In the genomic region with DNA sequence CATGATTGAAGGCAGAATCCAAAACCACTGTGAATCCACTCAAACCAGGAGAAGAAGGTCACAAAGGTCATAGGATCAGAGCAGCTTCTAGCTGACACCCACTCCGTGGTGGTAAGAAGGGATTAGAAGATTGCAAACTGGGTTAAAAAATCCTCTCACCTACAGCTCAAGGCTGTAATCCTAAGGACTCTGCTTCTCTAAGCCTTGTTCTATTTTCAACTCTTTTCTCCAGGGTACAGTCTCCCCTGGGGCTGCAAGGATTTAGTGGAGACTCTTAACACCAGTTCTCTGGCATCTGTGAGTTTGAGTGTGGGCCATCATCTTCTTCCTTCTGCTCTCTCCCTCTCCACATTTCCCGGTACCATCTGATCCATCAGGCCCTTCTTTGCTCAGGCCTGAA, we compare ENCODE assay signal across 21 cellular contexts. TPM values are rescaled to one million over a fixed set of nuclear protein-coding genes. Genes with fewer than 3 reads are reported as not detected.
DNase-seq lines count a peak whose midpoint lies in the region; ATAC-seq, FAIRE-seq and TF ChIP-seq lines count a peak whose summit lies in the region.
"Had no signal": no experiment of that assay in that cellular context is flagged by ENCODE, and none has a peak within 500 bp of the region (broad histone marks: within the 10 kb centered on the region; RNA-seq: fewer than 3 reads in every experiment).

A gene (plus strand): TSS at position 264 of the 400 bp plus-strand sequence. CDS start 250 bp downstream, outside the sequence.

- H4K20me1 ChIP-seq in IMR-90 (ENCODE audit: insufficient read depth, low read length): no peaks in the 10 kb centered on the region
- no peaks in the 10 kb centered on the region for H4K20me1 ChIP-seq in K562 (replicated peaks; ENCODE audit: control insufficient read depth, insufficient read depth, low read length)
- H4K20me1 ChIP-seq: BLaER1 had no signal

- H2BK20ac ChIP-seq in IMR-90 (ENCODE audit: low read depth, low read length): no peak within 1 kb of the TSS

- H2BK5ac ChIP-seq in IMR-90 (ENCODE audit: low read depth, low read length, poor library complexity, severe bottlenecking): no peak within 1 kb of the TSS

- H3K14ac ChIP-seq in IMR-90 (replicated peaks; ENCODE audit: low read depth, low read length): no peak within 1 kb of the TSS

- H3K9me1 ChIP-seq in IMR-90 (ENCODE audit: insufficient read depth, low read length): no peaks in the 10 kb centered on the region
- H3K9me1 ChIP-seq in K562 (ENCODE audit: control insufficient read depth, insufficient read depth, low read length): no peaks in the 10 kb centered on the region

- in situ Hi-C loops in IMR-90 (cut with MboI; ENCODE audit: low sequenced_read_pairs): no loop called here
- in situ Hi-C loops in K562 (cut with MboI): no loop called here

- H3K36me3 ChIP-seq in IMR-90 (ENCODE audit: control insufficient read depth, insufficient read depth, low read length) (no peaks in the 10 kb centered on the region), K562 (ENCODE audit: control insufficient read depth, insufficient read depth, low read length) (no peaks in the 10 kb centered on the region), tibial artery (no peaks in the 10 kb centered on the region)
- H3K36me3 ChIP-seq: BLaER1 had no signal

- H3K4me1 Mint-ChIP-seq in activated naive CD4-positive, alpha-beta T cell treated with anti-CD3 and anti-CD28 coated beads, Interleukin-2, amount 10 ng/mL, durations not matched to agents 7 days and 5 days: no peaks in the 10 kb centered on the region
- H3K4me1 Mint-ChIP-seq in neural crest cell: peaks cover 5% of the 10 kb centered on the region

- H3K79me2 ChIP-seq in K562 (ENCODE audit: control insufficient read depth, insufficient read depth, low read length): no peaks in the 10 kb centered on the region

- H2BK15ac ChIP-seq in IMR-90 (ENCODE audit: low read depth, low read length): no peak within 1 kb of the TSS

- no peaks in the 10 kb centered on the region for H3K4me1 ChIP-seq in IMR-90 (ENCODE audit: control insufficient read depth, insufficient read depth, low read length)
- H3K4me1 ChIP-seq in K562 (replicated peaks in 1 of 2; ENCODE audit: control insufficient read depth in 2 of 2, insufficient read depth in 2 of 2, low read length in 2 of 2): peaks cover 0 to 8% of the 10 kb centered on the region in 2 experiments; a peak in 3 of 5 replicates
- H3K4me1 ChIP-seq in tibial artery: no peaks in the 10 kb centered on the region
- H3K4me1 ChIP-seq: Caco-2 had no signal

- H3K27ac Mint-ChIP-seq in activated naive CD4-positive, alpha-beta T cell treated with anti-CD3 and anti-CD28 coated beads, Interleukin-2, amount 10 ng/mL, durations not matched to agents 7 days and 5 days: peak within 1 kb of the TSS; percentile 9
- H3K27ac Mint-ChIP-seq in neural crest cell (ENCODE audit: unreplicated experiment): peak within 1 kb of the TSS; percentile 50

- H3K27me3 ChIP-seq in IMR-90 (ENCODE audit: control insufficient read depth, insufficient read depth, low read length) (no peaks in the 10 kb centered on the region), K562 (ENCODE audit: control insufficient read depth in 2 of 2, insufficient read depth in 2 of 2, low read length in 2 of 2) (no peaks in the 10 kb centered on the region), tibial artery (peaks cover 0 to 5% of the 10 kb centered on the region in 2 donors)
- H3K27me3 ChIP-seq: BLaER1 had no signal

- no peak within 1 kb of the TSS for H3K4ac ChIP-seq in IMR-90 (ENCODE audit: low read depth, low read length)

- ATAC-seq in IMR-90 (ENCODE audit: low read depth) (no peak), K562 (no peak)
- ATAC-seq: GM12878 had no signal

- no peaks in the 10 kb centered on the region for H3K79me1 ChIP-seq in IMR-90 (ENCODE audit: low read depth in 1 of 2, low read length in 2 of 2)

- H4K5ac ChIP-seq in IMR-90 (ENCODE audit: low read depth, low read length): no peak within 1 kb of the TSS

- no peak for TF ChIP-seq CTCF in IMR-90 (conservative IDR thresholded peaks at IDR 0.05; ENCODE audit: low read depth, low read length)
- TF ChIP-seq CTCF in K562 (IDR thresholded peaks at IDR 0.05 in 2 of 3, conservative IDR thresholded peaks at IDR 0.05 in 1 of 3; ENCODE audit: insufficient read depth in 2 of 3, low read depth in 1 of 3, low read length in 3 of 3): no peak
- TF ChIP-seq CTCF in neural crest cell (conservative IDR thresholded peaks at IDR 0.05): no peak
- no peak for TF ChIP-seq CTCF in tibial artery (IDR thresholded peaks at IDR 0.05)

- H2AFZ ChIP-seq in IMR-90 (replicated peaks; ENCODE audit: low read length, poor library complexity) (peak within 1 kb of the TSS; percentile 10), K562 (ENCODE audit: low read depth, low read length) (peak within 1 kb of the TSS; percentile 44)

- H3K18ac ChIP-seq in IMR-90 (ENCODE audit: low read depth, low read length): no peak within 1 kb of the TSS

- no peak within 1 kb of the TSS for H3K4me3 ChIP-seq in IMR-90 (ENCODE audit: insufficient read depth, low read depth, low read length)
- H3K4me3 ChIP-seq in K562: no peak within 1 kb of the TSS
- no peak within 1 kb of the TSS for H3K4me3 ChIP-seq in tibial artery
- H3K4me3 ChIP-seq: BLaER1, GM12878 had no signal

- no peak within 1 kb of the TSS for H4K8ac ChIP-seq in IMR-90 (ENCODE audit: low read depth in 2 of 2, low read length in 2 of 2)

- TF ChIP-seq POLR2A in IMR-90 (IDR thresholded peaks at IDR 0.05; ENCODE audit: low read depth, low read length) (no peak), K562 (conservative IDR thresholded peaks at IDR 0.05) (no peak)

- intact Hi-C loops in IMR-90 (cut with micrococcal nuclease) (no loop called here), K562 (cut with micrococcal nuclease) (no loop called here), tibial artery (cut with DNase I; ENCODE audit: low total_unique reads) (no loop called here)

- FAIRE-seq in K562 (lab: Jason Lieb, UNC): no peak
- FAIRE-seq: GM12878, GM18507 had no signal

- H3K27ac ChIP-seq in IMR-90 (ENCODE audit: insufficient read depth, low read length) (no peak within 1 kb of the TSS), K562 (ENCODE audit: extremely low read depth, low read depth, low read length) (no peak within 1 kb of the TSS), tibial artery (no peak within 1 kb of the TSS)
- H3K27ac ChIP-seq: 22Rv1, BLaER1, HL-60 had no signal

- BruUV-seq in IMR-90 (replicated peaks; lab: Mats Ljungman, UMichigan) (no TSS peak), K562 (replicated peaks; lab: Mats Ljungman, UMichigan) (no TSS peak)

- H4K91ac ChIP-seq in IMR-90 (ENCODE audit: insufficient read depth, low read depth, low read length): no peak within 1 kb of the TSS

- no peak within 1 kb of the TSS for H3K23ac ChIP-seq in IMR-90 (ENCODE audit: low read depth, low read length)

- no peak within 1 kb of the TSS for H3K56ac ChIP-seq in IMR-90 (ENCODE audit: extremely low read depth, insufficient read depth, low read length)

- no peak for TF ChIP-seq RAD21 in IMR-90 (IDR thresholded peaks at IDR 0.05; ENCODE audit: low read length)
- no peak for TF ChIP-seq RAD21 in K562 (CRISPR knock-in tag; conservative IDR thresholded peaks at IDR 0.05 in 1 of 2, IDR thresholded peaks at IDR 0.05 in 1 of 2)

- no CpG with 5 or more reads among the region's 2 CpGs for WGBS in IMR-90 (ENCODE audit: extremely low coverage in 2 of 2, insufficient read length in 1 of 2), 2 experiments
- WGBS in K562 (ENCODE audit: insufficient coverage, low coverage, missing lambda C conversion rate): 15% methylated on average over 2 of the region's 2 CpGs

- H3K4me2 ChIP-seq in IMR-90 (ENCODE audit: low read depth, low read length) (no peak within 1 kb of the TSS), K562 (ENCODE audit: insufficient read depth, low read length) (no peak within 1 kb of the TSS)
- H3K4me2 ChIP-seq: BLaER1 had no signal

- H3K9ac ChIP-seq in IMR-90 (ENCODE audit: low read depth, low read length): no peak within 1 kb of the TSS
- H3K9ac ChIP-seq in K562 (ENCODE audit: insufficient read depth in 1 of 2, low read depth in 2 of 2, low read length in 2 of 2): 0 out of 4 replicates have a peak within 1 kb of the TSS, but pooled peaks of 1 of the 2 experiments have one; percentile 32
- H3K9ac ChIP-seq: BLaER1 had no signal

- peaks cover 17% of the 10 kb centered on the region for H3K27me3 Mint-ChIP-seq in activated naive CD4-positive, alpha-beta T cell treated with anti-CD3 and anti-CD28 coated beads, Interleukin-2, amount 10 ng/mL, durations not matched to agents 7 days and 5 days
- H3K27me3 Mint-ChIP-seq in neural crest cell (ENCODE audit: low read depth): no peaks in the 10 kb centered on the region

- POLR2A ChIA-PET in IMR-90 (lab: Charles Lee; ENCODE audit: unreplicated experiment) (no interaction called here), K562 (lab: Yijun Ruan, JAX) (interaction anchor here (0.6 to 3.5 kb wide), 5 partner anchors 10 to 41 kb away, joined by 3 to 11 read pairs (median 4); a partner anchor contains a TSS)

- H2AK5ac ChIP-seq in IMR-90 (ENCODE audit: low read depth, low read length): no peak within 1 kb of the TSS

- no peak for DNase-seq in activated naive CD4-positive, alpha-beta T cell treated with anti-CD3 and anti-CD28 coated beads, Interleukin-2, amount 10 ng/mL, durations not matched to agents 7 days and 5 days
- DNase-seq in activated naive CD4-positive, alpha-beta T cell treated with Interleukin-2 at 50 U/mL for 16 hours: no peak
- no peak for DNase-seq in IMR-90
- no peak for DNase-seq in K562 (ENCODE audit: extremely low read depth in 1 of 4, low spot score in 3 of 4)
- DNase-seq in neural crest cell (ENCODE audit: low read depth, low spot score): no peak
- DNase-seq in AG08396 (ENCODE audit: low spot score): no peak
- DNase-seq in NCI-H1417 treated with DMSO at 0.1 percent for 48 hours (lab: John Stamatoyannopoulos, UW): no peak
- DNase-seq in tibial artery: no peak
- DNase-seq: AML-193; Caco-2; CD8-positive, alpha-beta memory T cell; DMS 273 treated with DMSO at 0.1 percent for 48 hours; DMS79; GOT3 had no signal

- no peak within 1 kb of the TSS for H3K4me3 Mint-ChIP-seq in activated naive CD4-positive, alpha-beta T cell treated with anti-CD3 and anti-CD28 coated beads, Interleukin-2, amount 10 ng/mL, durations not matched to agents 7 days and 5 days
- H3K4me3 Mint-ChIP-seq in neural crest cell: no peak within 1 kb of the TSS
- H3K4me3 Mint-ChIP-seq: CD8-positive, alpha-beta memory T cell had no signal

- dilution Hi-C loops in IMR-90 (cut with HindIII; ENCODE audit: low sequenced_read_pairs, unreplicated experiment): no loop called here

- no peaks in the 10 kb centered on the region for H3K9me3 ChIP-seq in IMR-90 (ENCODE audit: control insufficient read depth, insufficient read depth, low read length)
- H3K9me3 ChIP-seq in K562 (replicated peaks; ENCODE audit: control insufficient read depth, insufficient read depth, low read depth, low read length): no peaks in the 10 kb centered on the region; the same call in 1 of the 2 replicates
- H3K9me3 ChIP-seq in tibial artery: no peaks in the 10 kb centered on the region
- H3K9me3 ChIP-seq: BLaER1, Caco-2 had no signal

- H2AK9ac ChIP-seq in IMR-90 (replicated peaks; ENCODE audit: low read depth, low read length, poor library complexity): no peak within 1 kb of the TSS

- H3K9me3 Mint-ChIP-seq in activated naive CD4-positive, alpha-beta T cell treated with anti-CD3 and anti-CD28 coated beads, Interleukin-2, amount 10 ng/mL, durations not matched to agents 7 days and 5 days: no peaks in the 10 kb centered on the region
- H3K9me3 Mint-ChIP-seq in neural crest cell: no peaks in the 10 kb centered on the region
- H3K9me3 Mint-ChIP-seq: CD8-positive, alpha-beta memory T cell had no signal

- no peaks in the 10 kb centered on the region for H3K36me3 Mint-ChIP-seq in activated naive CD4-positive, alpha-beta T cell treated with anti-CD3 and anti-CD28 coated beads, Interleukin-2, amount 10 ng/mL, durations not matched to agents 7 days and 5 days
- H3K36me3 Mint-ChIP-seq in neural crest cell (ENCODE audit: low read depth): no peaks in the 10 kb centered on the region
- H3K36me3 Mint-ChIP-seq: CD8-positive, alpha-beta memory T cell had no signal

- no peak for TF ChIP-seq EP300 in K562 (IDR thresholded peaks at IDR 0.05; ENCODE audit: low read length)

- no peak within 1 kb of the TSS for H2BK120ac ChIP-seq in IMR-90 (ENCODE audit: low read depth, low read length)

- CTCF ChIA-PET in activated naive CD4-positive, alpha-beta T cell treated with anti-CD3 and anti-CD28 coated beads, Interleukin-2, amount 10 ng/mL, durations not matched to agents 7 days and 5 days (lab: Charles Lee): no interaction called here
- CTCF ChIA-PET in IMR-90 (lab: Yijun Ruan, JAX) (interaction anchor here (1.2 kb wide), 1 partner anchor 41 kb away, joined by 3 read pairs; no protein-coding TSS in a partner anchor), K562 (lab: Yijun Ruan, JAX; ENCODE audit: low intra/inter-chr PET ratio) (no interaction called here)

RNA-seq across cellular contexts. Expression of the gene that starts here (rescaled TPM):
- total RNA-seq in IMR-90 (2012; rRNA removed) (under 0.01 and 0.18 TPM in 2 replicates), K562 (2014; rRNA removed) (not detected in 2 replicates), K562 (2014; rRNA removed; fragmentation: Illumina TruSeq; extraction: Trizol) (not detected in 2 replicates), K562 (2015; rRNA removed; fragmentation: Illumina TruSeq; extraction: Trizol) (not detected in 2 replicates), K562 (2021) (not detected in 2 replicates), neural crest cell (1.1 and 1.3 TPM in 2 replicates)
- polyA plus RNA-seq in IMR-90 (2012; rRNA removed) (0.32 and 0.34 TPM in 2 replicates), K562 (2011; rRNA removed) (not detected in 2 replicates), K562 (2014; fragmentation: Illumina TruSeq; extraction: Trizol) (not detected in 2 replicates), K562 (2014; fragmentation: Nextera tagmentation; extraction: Ambion mirVana) (not detected), K562 (2014; rRNA removed) (not detected in 2 replicates)
- 0.50 and 0.60 TPM in 2 replicates for polyA plus RNA-seq in IMR-90 (2012; cell fraction: cytosol; rRNA removed)
- polyA plus RNA-seq in IMR-90 (2012; cell fraction: nucleus; rRNA removed; ENCODE audit: low replicate concordance): 0.12 and 0.18 TPM in 2 replicates
- total RNA-seq in K562 (2011; cell fraction: chromatin; rRNA removed; ENCODE audit: low replicate concordance): not detected in 2 replicates
- not detected in 2 replicates for total RNA-seq in K562 (2011; cell fraction: nucleolus; rRNA removed)
- total RNA-seq in K562 (2011; cell fraction: nucleoplasm; rRNA removed): not detected in 2 replicates
- polyA plus RNA-seq in K562 (2011; cell fraction: cytosol; rRNA removed): not detected in 2 replicates
- polyA plus RNA-seq in K562 (2011; cell fraction: nucleus; rRNA removed): not detected in 2 replicates
- not detected in 2 replicates for polyA plus RNA-seq in K562 (2012)
- not detected in 2 replicates for polyA minus RNA-seq in K562 (2011; rRNA and poly(A)+ RNA removed)
- polyA minus RNA-seq in K562 (2011; cell fraction: cytosol; rRNA and poly(A)+ RNA removed): not detected in 2 replicates
- not detected in 2 replicates for polyA minus RNA-seq in K562 (2011; cell fraction: nucleus; rRNA and poly(A)+ RNA removed)
- total RNA-seq: A673; Caco-2; CD8-positive, alpha-beta memory T cell; G401; GM12878 had no signal
- polyA plus RNA-seq: CD8-positive, alpha-beta memory T cell; GM12878 had no signal
